ENCODE assay signal across 1 cellular context in the genomic region with DNA sequence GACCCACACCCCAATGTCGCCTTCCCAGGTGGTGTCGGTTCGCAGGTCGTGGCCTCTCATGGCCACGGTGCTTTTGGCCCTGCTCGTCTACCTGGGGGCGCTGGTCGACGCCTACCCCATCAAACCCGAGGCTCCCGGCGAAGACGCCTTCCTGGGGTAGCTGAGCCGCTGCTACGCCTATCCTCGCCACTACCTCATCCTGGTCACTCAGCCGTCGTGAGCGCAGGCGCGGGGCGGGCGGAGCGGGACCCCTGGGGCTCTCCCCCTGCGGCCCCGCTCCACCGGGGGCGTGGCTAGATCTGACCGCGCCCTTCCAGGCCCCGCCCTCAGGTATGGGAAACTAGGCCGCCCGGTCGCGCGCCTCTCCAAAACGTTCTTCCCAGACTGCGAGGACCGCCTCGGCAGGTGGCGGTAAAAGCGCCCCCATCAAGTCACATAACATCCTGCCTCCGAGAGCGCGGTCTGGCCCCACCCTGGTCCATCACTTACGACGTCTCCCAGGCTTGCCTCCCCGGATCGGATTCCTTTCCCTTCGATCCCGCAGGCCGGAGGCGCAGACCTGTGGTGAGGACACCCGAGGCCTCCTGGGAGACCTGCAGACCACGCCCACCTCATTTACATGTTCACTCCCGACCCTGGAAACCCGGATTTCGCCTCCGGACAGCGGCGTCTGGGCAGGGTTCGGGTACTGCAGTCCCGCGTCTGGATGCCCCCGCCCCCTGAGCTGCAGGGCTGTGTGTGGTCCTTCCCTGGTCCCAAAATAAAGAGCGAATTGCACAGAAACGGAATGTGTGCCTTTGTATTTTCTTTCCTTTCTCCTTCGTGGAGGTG.
TF ChIP-seq lines count a peak whose summit lies in the region.

No MANE protein-coding gene starts in this region.

TF ChIP-seq in HEK293, 187 proteins besides CTCF, POLR2A, EP300 and RAD21 (continued from another document and continues in another):
- TF ChIP-seq PRDM10 (tag by site-specific recombination; IDR thresholded peaks at IDR 0.05), result 0 out of 2 replicates have a peak, but pooled peaks have one; percentile 28
- TF ChIP-seq ZNF792 (tag by site-specific recombination; IDR thresholded peaks at IDR 0.05), result no peak
- no peak for TF ChIP-seq OSR2 (tag by site-specific recombination; IDR thresholded peaks at IDR 0.05)
- no peak for TF ChIP-seq ZNF239 (tag by site-specific recombination; IDR thresholded peaks at IDR 0.05)
- no peak for TF ChIP-seq ZNF175 (tag by site-specific recombination; IDR thresholded peaks at IDR 0.05)
- no peak for TF ChIP-seq ZNF571 (tag by site-specific recombination; IDR thresholded peaks at IDR 0.05)
- peak; percentile 87 for TF ChIP-seq IKZF3 (tag by site-specific recombination; IDR thresholded peaks at IDR 0.05)
- TF ChIP-seq ZNF202 (tag by site-specific recombination; IDR thresholded peaks at IDR 0.05; ENCODE audit: borderline replicate concordance), result no peak
- TF ChIP-seq, protein P1, sequence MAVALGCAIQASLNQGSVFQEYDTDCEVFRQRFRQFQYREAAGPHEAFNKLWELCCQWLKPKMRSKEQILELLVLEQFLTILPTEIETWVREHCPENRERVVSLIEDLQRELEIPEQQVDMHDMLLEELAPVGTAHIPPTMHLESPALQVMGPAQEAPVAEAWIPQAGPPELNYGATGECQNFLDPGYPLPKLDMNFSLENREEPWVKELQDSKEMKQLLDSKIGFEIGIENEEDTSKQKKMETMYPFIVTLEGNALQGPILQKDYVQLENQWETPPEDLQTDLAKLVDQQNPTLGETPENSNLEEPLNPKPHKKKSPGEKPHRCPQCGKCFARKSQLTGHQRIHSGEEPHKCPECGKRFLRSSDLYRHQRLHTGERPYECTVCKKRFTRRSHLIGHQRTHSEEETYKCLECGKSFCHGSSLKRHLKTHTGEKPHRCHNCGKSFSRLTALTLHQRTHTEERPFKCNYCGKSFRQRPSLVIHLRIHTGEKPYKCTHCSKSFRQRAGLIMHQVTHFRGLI (tag by site-specific recombination; IDR thresholded peaks at IDR 0.05), result no peak
- TF ChIP-seq ZNF423 (tag by site-specific recombination; IDR thresholded peaks at IDR 0.05), result peak; percentile 52; the same call in 1 of the 2 replicates
- TF ChIP-seq ZNF132 (tag by site-specific recombination; IDR thresholded peaks at IDR 0.05; ENCODE audit: borderline replicate concordance), result no peak
- no peak for TF ChIP-seq YY1 (tag by site-specific recombination; IDR thresholded peaks at IDR 0.05)
- TF ChIP-seq MEIS1 (CRISPR knock-in tag; IDR thresholded peaks at IDR 0.05; ENCODE audit: borderline replicate concordance), result no peak
- no peak for TF ChIP-seq ZBTB7A (tag by site-specific recombination; IDR thresholded peaks at IDR 0.05; ENCODE audit: low read depth)
- peak; percentile 67; the same call in 1 of the 2 replicates for TF ChIP-seq WT1 (tag by site-specific recombination; IDR thresholded peaks at IDR 0.05)
- TF ChIP-seq EGR2 (tag by site-specific recombination; IDR thresholded peaks at IDR 0.05; ENCODE audit: low read depth), result no peak
- TF ChIP-seq ZNF510 (tag by site-specific recombination; IDR thresholded peaks at IDR 0.05; ENCODE audit: insufficient replicate concordance), result no peak
- no peak for TF ChIP-seq PRDM2 (tag by site-specific recombination; IDR thresholded peaks at IDR 0.05; ENCODE audit: borderline replicate concordance)
- TF ChIP-seq, protein P2, sequence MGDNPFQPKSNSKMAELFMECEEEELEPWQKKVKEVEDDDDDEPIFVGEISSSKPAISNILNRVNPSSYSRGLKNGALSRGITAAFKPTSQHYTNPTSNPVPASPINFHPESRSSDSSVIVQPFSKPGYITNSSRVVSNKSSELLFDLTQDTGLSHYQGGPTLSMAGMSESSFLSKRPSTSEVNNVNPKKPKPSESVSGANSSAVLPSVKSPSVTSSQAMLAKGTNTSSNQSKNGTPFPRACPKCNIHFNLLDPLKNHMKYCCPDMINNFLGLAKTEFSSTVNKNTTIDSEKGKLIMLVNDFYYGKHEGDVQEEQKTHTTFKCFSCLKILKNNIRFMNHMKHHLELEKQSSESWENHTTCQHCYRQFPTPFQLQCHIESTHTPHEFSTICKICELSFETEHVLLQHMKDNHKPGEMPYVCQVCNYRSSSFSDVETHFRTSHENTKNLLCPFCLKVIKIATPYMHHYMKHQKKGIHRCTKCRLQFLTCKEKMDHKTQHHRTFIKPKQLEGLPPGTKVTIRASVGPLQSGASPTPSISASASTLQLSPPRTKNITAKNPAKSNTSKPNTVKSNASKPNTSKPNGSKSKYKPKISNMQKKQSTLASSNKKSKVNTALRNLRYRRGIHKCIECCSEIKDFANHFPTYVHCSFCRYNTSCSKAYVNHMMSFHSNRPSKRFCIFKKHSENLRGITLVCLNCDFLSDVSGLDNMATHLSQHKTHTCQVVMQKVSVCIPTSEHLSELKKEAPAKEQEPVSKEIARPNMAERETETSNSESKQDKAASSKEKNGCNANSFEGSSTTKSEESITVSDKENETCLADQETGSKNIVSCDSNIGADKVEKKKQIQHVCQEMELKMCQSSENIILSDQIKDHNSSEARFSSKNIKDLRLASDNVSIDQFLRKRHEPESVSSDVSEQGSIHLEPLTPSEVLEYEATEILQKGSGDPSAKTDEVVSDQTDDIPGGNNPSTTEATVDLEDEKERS (tag by site-specific recombination; IDR thresholded peaks at IDR 0.05), result no peak
- TF ChIP-seq, protein P3, sequence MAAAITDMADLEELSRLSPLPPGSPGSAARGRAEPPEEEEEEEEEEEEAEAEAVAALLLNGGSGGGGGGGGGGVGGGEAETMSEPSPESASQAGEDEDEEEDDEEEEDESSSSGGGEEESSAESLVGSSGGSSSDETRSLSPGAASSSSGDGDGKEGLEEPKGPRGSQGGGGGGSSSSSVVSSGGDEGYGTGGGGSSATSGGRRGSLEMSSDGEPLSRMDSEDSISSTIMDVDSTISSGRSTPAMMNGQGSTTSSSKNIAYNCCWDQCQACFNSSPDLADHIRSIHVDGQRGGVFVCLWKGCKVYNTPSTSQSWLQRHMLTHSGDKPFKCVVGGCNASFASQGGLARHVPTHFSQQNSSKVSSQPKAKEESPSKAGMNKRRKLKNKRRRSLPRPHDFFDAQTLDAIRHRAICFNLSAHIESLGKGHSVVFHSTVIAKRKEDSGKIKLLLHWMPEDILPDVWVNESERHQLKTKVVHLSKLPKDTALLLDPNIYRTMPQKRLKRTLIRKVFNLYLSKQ (tag by site-specific recombination; IDR thresholded peaks at IDR 0.05; ENCODE audit: borderline replicate concordance), result no peak
- peak; percentile 93 for TF ChIP-seq KLF7 (tag by site-specific recombination; IDR thresholded peaks at IDR 0.05; ENCODE audit: borderline replicate concordance)
- TF ChIP-seq ZBTB8A (tag by site-specific recombination; IDR thresholded peaks at IDR 0.05), result peak; percentile 40; the same call in 1 of the 2 replicates
- no peak for TF ChIP-seq ZNF837 (tag by site-specific recombination; IDR thresholded peaks at IDR 0.05)
- no peak for TF ChIP-seq KLF16 (tag by site-specific recombination; IDR thresholded peaks at IDR 0.05)
- TF ChIP-seq ZNF2 (tag by site-specific recombination; IDR thresholded peaks at IDR 0.05), result peak; percentile 73; the same call in 1 of the 2 replicates
- 0 out of 2 replicates have a peak, but pooled peaks have one; percentile 40 for TF ChIP-seq ZBTB44 (tag by site-specific recombination; IDR thresholded peaks at IDR 0.05)
- no peak for TF ChIP-seq ZNF558 (tag by site-specific recombination; IDR thresholded peaks at IDR 0.05)
- no peak for TF ChIP-seq ZNF223 (tag by site-specific recombination; IDR thresholded peaks at IDR 0.05)
- peak; percentile 44; the same call in 1 of the 2 replicates for TF ChIP-seq ZNF580 (tag by site-specific recombination; IDR thresholded peaks at IDR 0.05)
- TF ChIP-seq ZNF529 (tag by site-specific recombination; IDR thresholded peaks at IDR 0.05; ENCODE audit: insufficient replicate concordance), result no peak
- TF ChIP-seq ZNF473 (tag by site-specific recombination; IDR thresholded peaks at IDR 0.05), result no peak
- no peak for TF ChIP-seq ZFHX2 (tag by site-specific recombination; conservative IDR thresholded peaks at IDR 0.05)
- TF ChIP-seq ZNF121 (tag by site-specific recombination; IDR thresholded peaks at IDR 0.05), result no peak
- TF ChIP-seq, protein P4, sequence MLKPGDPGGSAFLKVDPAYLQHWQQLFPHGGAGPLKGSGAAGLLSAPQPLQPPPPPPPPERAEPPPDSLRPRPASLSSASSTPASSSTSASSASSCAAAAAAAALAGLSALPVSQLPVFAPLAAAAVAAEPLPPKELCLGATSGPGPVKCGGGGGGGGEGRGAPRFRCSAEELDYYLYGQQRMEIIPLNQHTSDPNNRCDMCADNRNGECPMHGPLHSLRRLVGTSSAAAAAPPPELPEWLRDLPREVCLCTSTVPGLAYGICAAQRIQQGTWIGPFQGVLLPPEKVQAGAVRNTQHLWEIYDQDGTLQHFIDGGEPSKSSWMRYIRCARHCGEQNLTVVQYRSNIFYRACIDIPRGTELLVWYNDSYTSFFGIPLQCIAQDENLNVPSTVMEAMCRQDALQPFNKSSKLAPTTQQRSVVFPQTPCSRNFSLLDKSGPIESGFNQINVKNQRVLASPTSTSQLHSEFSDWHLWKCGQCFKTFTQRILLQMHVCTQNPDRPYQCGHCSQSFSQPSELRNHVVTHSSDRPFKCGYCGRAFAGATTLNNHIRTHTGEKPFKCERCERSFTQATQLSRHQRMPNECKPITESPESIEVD (tag by site-specific recombination; IDR thresholded peaks at IDR 0.05), result no peak
- TF ChIP-seq ZNF366 (tag by site-specific recombination; conservative IDR thresholded peaks at IDR 0.05), result no peak
